ENCODE assay signal across 8 cellular contexts in genomic region chr1:93345633-93346471, GRCh38. TPM values are rescaled to one million over a fixed set of nuclear protein-coding genes. Genes with fewer than 3 reads are reported as not detected.
DNase-seq lines count a peak whose midpoint lies in the region; ATAC-seq and TF ChIP-seq lines count a peak whose summit lies in the region.

TSS of gene DR1 (plus strand) at chr1:93345907. CDS start at chr1:93346646, 739 bp downstream.

- H3K27ac Mint-ChIP-seq in CD4-positive, alpha-beta T cell = peak within 1 kb of the TSS; percentile 96
- peak within 1 kb of the TSS; percentile 97 for H3K27ac Mint-ChIP-seq in activated CD4-positive, alpha-beta memory T cell treated with anti-CD3 and anti-CD28 coated beads, Interleukin-2, amount 10 ng/mL, durations not matched to agents 7 days and 5 days

- peak within 1 kb of the TSS; percentile 94 for H3K27ac ChIP-seq in CD4-positive, alpha-beta T cell (ENCODE audit: low read depth, low read length)
- H3K27ac ChIP-seq in dorsolateral prefrontal cortex (peak within 1 kb of the TSS; percentile 70 to 98 (median 94)), right lobe of liver (peak within 1 kb of the TSS; percentile 86 to 91 (median 86))

- CTCF ChIA-PET in CD4-positive, alpha-beta T cell (lab: Charles Lee) = interaction anchor here (0.8 to 2.7 kb wide), 6 partner anchors 11 to 514 kb away, joined by 3 to 20 read pairs (median 4); partner anchors contain the start of gene RPL5
- CTCF ChIA-PET in activated CD4-positive, alpha-beta memory T cell treated with anti-CD3 and anti-CD28 coated beads, Interleukin-2, amount 10 ng/mL, durations not matched to agents 7 days and 5 days (lab: Charles Lee) = interaction anchor here (0.5 to 2.6 kb wide), 7 partner anchors 9 to 500 kb away, joined by 3 to 19 read pairs (median 4); partner anchors contain the start of gene MTF2

- H3K4me3 ChIP-seq in dorsolateral prefrontal cortex (peak within 1 kb of the TSS; percentile 64 to 100 (median 91)), right lobe of liver (peak within 1 kb of the TSS; percentile 91 to 96 (median 92))

- no peaks in the 10 kb centered on the region for H3K9me3 Mint-ChIP-seq in CD4-positive, alpha-beta T cell
- H3K9me3 Mint-ChIP-seq in activated CD4-positive, alpha-beta memory T cell treated with anti-CD3 and anti-CD28 coated beads, Interleukin-2, amount 10 ng/mL, durations not matched to agents 7 days and 5 days = no peaks in the 10 kb centered on the region

- H3K27me3 ChIP-seq in CD4-positive, alpha-beta T cell (ENCODE audit: control insufficient read depth, insufficient read depth, low read length) = no peaks in the 10 kb centered on the region
- H3K27me3 ChIP-seq in dorsolateral prefrontal cortex = no peaks in the 10 kb centered on the region
- H3K27me3 ChIP-seq in right lobe of liver = no peaks in the 10 kb centered on the region

- DNase-seq in CD4-positive, alpha-beta T cell = peak; percentile 85 to 90 (median 86)
- DNase-seq in NCI-H82 (lab: John Stamatoyannopoulos, UW) (peak; percentile 97), dorsolateral prefrontal cortex (peak; percentile 84 to 94 (median 92)), right lobe of liver (peak; percentile 95 to 97 (median 96))
- DNase-seq in activated CD4-positive, alpha-beta memory T cell treated with anti-CD3 and anti-CD28 coated beads, Interleukin-2, amount 10 ng/mL, durations not matched to agents 7 days and 5 days = peak; percentile 92
- DNase-seq in stimulated activated CD4-positive, alpha-beta T cell treated with anti-CD3 and anti-CD28 coated beads, Interleukin-4, amount 100 ng/mL, for 24 hours = peak; percentile 94

- no peak for TF ChIP-seq CTCF in CD4-positive, alpha-beta T cell (IDR thresholded peaks at IDR 0.05)
- TF ChIP-seq CTCF in dorsolateral prefrontal cortex (IDR thresholded peaks at IDR 0.05 in 54 of 56, conservative IDR thresholded peaks at IDR 0.05 in 2 of 56; ENCODE audit: low read depth in 1 of 56, partially characterized antibody in 56 of 56) (peak in 19 of 56 donors; percentile 8 to 49 (median 26)), right lobe of liver (IDR thresholded peaks at IDR 0.05) (no peak)

- H3K4me1 ChIP-seq in right lobe of liver = peaks cover 0 to 26% (median 0%) of the 10 kb centered on the region in 4 donors

- H3K9me3 ChIP-seq in CD4-positive, alpha-beta T cell (ENCODE audit: control insufficient read depth, low read length) = no peaks in the 10 kb centered on the region
- H3K9me3 ChIP-seq in right lobe of liver = no peaks in the 10 kb centered on the region

- H3K4me3 Mint-ChIP-seq in CD4-positive, alpha-beta T cell = peak within 1 kb of the TSS; percentile 99
- peak within 1 kb of the TSS; percentile 99 for H3K4me3 Mint-ChIP-seq in activated CD4-positive, alpha-beta memory T cell treated with anti-CD3 and anti-CD28 coated beads, Interleukin-2, amount 10 ng/mL, durations not matched to agents 7 days and 5 days

- H3K36me3 Mint-ChIP-seq in CD4-positive, alpha-beta T cell (ENCODE audit: low read depth) = peaks cover 42% of the 10 kb centered on the region
- peaks cover 37% of the 10 kb centered on the region for H3K36me3 Mint-ChIP-seq in activated CD4-positive, alpha-beta memory T cell treated with anti-CD3 and anti-CD28 coated beads, Interleukin-2, amount 10 ng/mL, durations not matched to agents 7 days and 5 days (ENCODE audit: low read depth)

- peaks cover 61% of the 10 kb centered on the region for H3K4me1 Mint-ChIP-seq in CD4-positive, alpha-beta T cell (ENCODE audit: low read depth)
- H3K4me1 Mint-ChIP-seq in activated CD4-positive, alpha-beta memory T cell treated with anti-CD3 and anti-CD28 coated beads, Interleukin-2, amount 10 ng/mL, durations not matched to agents 7 days and 5 days = peaks cover 26% of the 10 kb centered on the region

- no peaks in the 10 kb centered on the region for H3K27me3 Mint-ChIP-seq in CD4-positive, alpha-beta T cell
- no peaks in the 10 kb centered on the region for H3K27me3 Mint-ChIP-seq in activated CD4-positive, alpha-beta memory T cell treated with anti-CD3 and anti-CD28 coated beads, Interleukin-2, amount 10 ng/mL, durations not matched to agents 7 days and 5 days

- POLR2A ChIA-PET in CD4-positive, alpha-beta T cell (lab: Charles Lee) = interaction anchor here (0.6 to 2.7 kb wide), 26 partner anchors 10 to 563 kb away, joined by 3 to 30 read pairs (median 6); partner anchors contain the start of genes CCDC18, DIPK1A, DNTTIP2 and EVI5
- POLR2A ChIA-PET in activated CD4-positive, alpha-beta memory T cell treated with anti-CD3 and anti-CD28 coated beads, Interleukin-2, amount 10 ng/mL, durations not matched to agents 7 days and 5 days (lab: Charles Lee) = interaction anchor here (0.6 to 2.7 kb wide), 30 partner anchors 8 to 672 kb away, joined by 3 to 51 read pairs (median 4); partner anchors contain the start of genes DIPK1A, DNTTIP2, MTF2 and RPL5

- TF ChIP-seq POLR2A in right lobe of liver (IDR thresholded peaks at IDR 0.05) = peak; percentile 93

- H3K36me3 ChIP-seq in right lobe of liver = no peaks in the 10 kb centered on the region

- peak; percentile 79 for ATAC-seq in CD4-positive, alpha-beta T cell (ENCODE audit: poor library complexity)
- ATAC-seq in GM19438 (IDR thresholded peaks at IDR 0.05; ENCODE audit: low read depth, unreplicated experiment) (peak; percentile 74), HG03571 (IDR thresholded peaks at IDR 0.05; ENCODE audit: unreplicated experiment) (peak; percentile 83), right lobe of liver (peak; percentile 94 to 97 (median 96))

- intact Hi-C loops in CD4-positive, alpha-beta T cell (cut with DNase I, micrococcal nuclease) = loop anchor here (1.0 to 10.0 kb wide), 12 partner anchors 39 to 1886 kb away; partner anchors contain the start of genes CCDC18 (in 2 of the 2), TMED5 (in 2 of the 2), ABCD3 (in 1 of the 2) and ALG14 (in 1 of the 2)
- intact Hi-C loops in dorsolateral prefrontal cortex (cut with DNase I) (loop anchor here (2.0 to 5.0 kb wide), 4 partner anchors 164 to 501 kb away; partner anchors contain the start of genes MTF2 (in 2 of the 2), CCDC18 (in 1 of the 2) and TMED5 (in 1 of the 2)), right lobe of liver (cut with DNase I) (no loop called here)

- WGBS in right lobe of liver (ENCODE audit: insufficient coverage, low coverage, low lambda C conversion rate, missing lambda C conversion rate) = 2% methylated on average over 7 of the region's 81 CpGs

RNA-seq across cellular contexts. Expression of gene DR1, which starts in this region (rescaled TPM):
- 10 to 100 TPM; 51.4 to 54.4 TPM for total RNA-seq in CD4-positive, alpha-beta T cell
- 100 to 1,000 TPM; 100 to 104 TPM for total RNA-seq in activated CD4-positive, alpha-beta memory T cell treated with anti-CD3 and anti-CD28 coated beads, Interleukin-2, amount 10 ng/mL, durations not matched to agents 7 days and 5 days
- total RNA-seq in dorsolateral prefrontal cortex (10 to 100 TPM; 27.3 to 45.6 (median 35.4) TPM), right lobe of liver (10 to 100 TPM; 15.7 to 26.7 (median 17.7) TPM)

Comparison
In these comparisons a context has a peak if more than half of its experiments do, and no peak if none do; other contexts are left out.
1. Peak in every context shown above with its lines: DNase-seq, ATAC-seq, H3K4me3 ChIP-seq and H3K27ac ChIP-seq.
2. intact Hi-C loops: an anchor here in CD4-positive, alpha-beta T cell (1.0 to 10.0 kb wide) and dorsolateral prefrontal cortex (2.0 to 5.0 kb wide); none called in right lobe of liver.